ENCODE assay signal across 1 cellular context in the genomic region with DNA sequence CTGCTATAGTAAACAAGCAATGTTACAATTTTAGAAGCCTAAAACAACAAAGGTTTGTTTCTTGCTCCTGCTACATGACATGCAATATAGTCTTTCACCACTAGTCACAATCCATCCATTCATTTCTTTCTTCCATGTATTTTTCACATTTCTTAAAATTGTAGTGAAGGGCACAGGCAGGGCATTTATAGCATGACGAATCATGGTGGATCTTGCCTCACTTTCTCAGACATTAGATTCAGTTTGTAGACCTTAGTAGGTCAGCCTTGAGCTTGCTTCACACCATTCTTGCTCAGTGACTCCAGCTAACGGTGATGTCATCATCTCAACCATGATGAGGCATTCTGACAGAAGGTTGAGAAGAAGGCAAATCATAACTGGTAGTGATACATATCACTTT.
TF ChIP-seq lines count a peak whose summit lies in the region.

No MANE protein-coding gene starts in this region.

TF ChIP-seq in K562, 482 proteins besides CTCF, POLR2A, EP300 and RAD21 (continued from another document and continues in another):
- no peak for TF ChIP-seq KDM4B (IDR thresholded peaks at IDR 0.05; ENCODE audit: borderline replicate concordance in 2 of 2, low read depth in 1 of 2)
- TF ChIP-seq ETS2 (tag; IDR thresholded peaks at IDR 0.05; ENCODE audit: borderline replicate concordance, poor library complexity, severe bottlenecking) = no peak
- TF ChIP-seq, protein P1, sequence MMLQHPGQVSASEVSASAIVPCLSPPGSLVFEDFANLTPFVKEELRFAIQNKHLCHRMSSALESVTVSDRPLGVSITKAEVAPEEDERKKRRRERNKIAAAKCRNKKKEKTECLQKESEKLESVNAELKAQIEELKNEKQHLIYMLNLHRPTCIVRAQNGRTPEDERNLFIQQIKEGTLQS (IDR thresholded peaks at IDR 0.05) = peak; percentile 98
- TF ChIP-seq, protein P1 (CRISPR knock-in tag; conservative IDR thresholded peaks at IDR 0.05) = 0 out of 2 replicates have a peak, but pooled peaks have one; percentile 46
- TF ChIP-seq ZNF436 (CRISPR knock-in tag; IDR thresholded peaks at IDR 0.05) = no peak
- TF ChIP-seq, protein P2, sequence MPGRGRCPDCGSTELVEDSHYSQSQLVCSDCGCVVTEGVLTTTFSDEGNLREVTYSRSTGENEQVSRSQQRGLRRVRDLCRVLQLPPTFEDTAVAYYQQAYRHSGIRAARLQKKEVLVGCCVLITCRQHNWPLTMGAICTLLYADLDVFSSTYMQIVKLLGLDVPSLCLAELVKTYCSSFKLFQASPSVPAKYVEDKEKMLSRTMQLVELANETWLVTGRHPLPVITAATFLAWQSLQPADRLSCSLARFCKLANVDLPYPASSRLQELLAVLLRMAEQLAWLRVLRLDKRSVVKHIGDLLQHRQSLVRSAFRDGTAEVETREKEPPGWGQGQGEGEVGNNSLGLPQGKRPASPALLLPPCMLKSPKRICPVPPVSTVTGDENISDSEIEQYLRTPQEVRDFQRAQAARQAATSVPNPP (IDR thresholded peaks at IDR 0.05; ENCODE audit: borderline replicate concordance, insufficient read depth, insufficient read length) = no peak
- no peak for TF ChIP-seq ZNF253 (CRISPR knock-in tag; conservative IDR thresholded peaks at IDR 0.05)
- TF ChIP-seq ETV6 (IDR thresholded peaks at IDR 0.05; ENCODE audit: borderline replicate concordance in 1 of 2, low read depth in 2 of 2, low read length in 1 of 2) = no peak
- no peak for TF ChIP-seq ETV6 (CRISPR knock-in tag; IDR thresholded peaks at IDR 0.05; ENCODE audit: borderline replicate concordance)
- TF ChIP-seq, protein P3, sequence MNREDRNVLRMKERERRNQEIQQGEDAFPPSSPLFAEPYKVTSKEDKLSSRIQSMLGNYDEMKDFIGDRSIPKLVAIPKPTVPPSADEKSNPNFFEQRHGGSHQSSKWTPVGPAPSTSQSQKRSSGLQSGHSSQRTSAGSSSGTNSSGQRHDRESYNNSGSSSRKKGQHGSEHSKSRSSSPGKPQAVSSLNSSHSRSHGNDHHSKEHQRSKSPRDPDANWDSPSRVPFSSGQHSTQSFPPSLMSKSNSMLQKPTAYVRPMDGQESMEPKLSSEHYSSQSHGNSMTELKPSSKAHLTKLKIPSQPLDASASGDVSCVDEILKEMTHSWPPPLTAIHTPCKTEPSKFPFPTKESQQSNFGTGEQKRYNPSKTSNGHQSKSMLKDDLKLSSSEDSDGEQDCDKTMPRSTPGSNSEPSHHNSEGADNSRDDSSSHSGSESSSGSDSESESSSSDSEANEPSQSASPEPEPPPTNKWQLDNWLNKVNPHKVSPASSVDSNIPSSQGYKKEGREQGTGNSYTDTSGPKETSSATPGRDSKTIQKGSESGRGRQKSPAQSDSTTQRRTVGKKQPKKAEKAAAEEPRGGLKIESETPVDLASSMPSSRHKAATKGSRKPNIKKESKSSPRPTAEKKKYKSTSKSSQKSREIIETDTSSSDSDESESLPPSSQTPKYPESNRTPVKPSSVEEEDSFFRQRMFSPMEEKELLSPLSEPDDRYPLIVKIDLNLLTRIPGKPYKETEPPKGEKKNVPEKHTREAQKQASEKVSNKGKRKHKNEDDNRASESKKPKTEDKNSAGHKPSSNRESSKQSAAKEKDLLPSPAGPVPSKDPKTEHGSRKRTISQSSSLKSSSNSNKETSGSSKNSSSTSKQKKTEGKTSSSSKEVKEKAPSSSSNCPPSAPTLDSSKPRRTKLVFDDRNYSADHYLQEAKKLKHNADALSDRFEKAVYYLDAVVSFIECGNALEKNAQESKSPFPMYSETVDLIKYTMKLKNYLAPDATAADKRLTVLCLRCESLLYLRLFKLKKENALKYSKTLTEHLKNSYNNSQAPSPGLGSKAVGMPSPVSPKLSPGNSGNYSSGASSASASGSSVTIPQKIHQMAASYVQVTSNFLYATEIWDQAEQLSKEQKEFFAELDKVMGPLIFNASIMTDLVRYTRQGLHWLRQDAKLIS (CRISPR knock-in tag; IDR thresholded peaks at IDR 0.05) = no peak
- 0 out of 2 replicates have a peak, but pooled peaks have one; percentile 14 for TF ChIP-seq CREM (IDR thresholded peaks at IDR 0.05; ENCODE audit: low read depth)
- no peak for TF ChIP-seq SRSF1 (IDR thresholded peaks at IDR 0.05; ENCODE audit: low read depth, low read length)
- no peak for TF ChIP-seq TAF15 (IDR thresholded peaks at IDR 0.05; ENCODE audit: low read depth, low read length)
- no peak for TF ChIP-seq HCFC1 (IDR thresholded peaks at IDR 0.05; ENCODE audit: low read depth, low read length)
- TF ChIP-seq, protein P4, sequence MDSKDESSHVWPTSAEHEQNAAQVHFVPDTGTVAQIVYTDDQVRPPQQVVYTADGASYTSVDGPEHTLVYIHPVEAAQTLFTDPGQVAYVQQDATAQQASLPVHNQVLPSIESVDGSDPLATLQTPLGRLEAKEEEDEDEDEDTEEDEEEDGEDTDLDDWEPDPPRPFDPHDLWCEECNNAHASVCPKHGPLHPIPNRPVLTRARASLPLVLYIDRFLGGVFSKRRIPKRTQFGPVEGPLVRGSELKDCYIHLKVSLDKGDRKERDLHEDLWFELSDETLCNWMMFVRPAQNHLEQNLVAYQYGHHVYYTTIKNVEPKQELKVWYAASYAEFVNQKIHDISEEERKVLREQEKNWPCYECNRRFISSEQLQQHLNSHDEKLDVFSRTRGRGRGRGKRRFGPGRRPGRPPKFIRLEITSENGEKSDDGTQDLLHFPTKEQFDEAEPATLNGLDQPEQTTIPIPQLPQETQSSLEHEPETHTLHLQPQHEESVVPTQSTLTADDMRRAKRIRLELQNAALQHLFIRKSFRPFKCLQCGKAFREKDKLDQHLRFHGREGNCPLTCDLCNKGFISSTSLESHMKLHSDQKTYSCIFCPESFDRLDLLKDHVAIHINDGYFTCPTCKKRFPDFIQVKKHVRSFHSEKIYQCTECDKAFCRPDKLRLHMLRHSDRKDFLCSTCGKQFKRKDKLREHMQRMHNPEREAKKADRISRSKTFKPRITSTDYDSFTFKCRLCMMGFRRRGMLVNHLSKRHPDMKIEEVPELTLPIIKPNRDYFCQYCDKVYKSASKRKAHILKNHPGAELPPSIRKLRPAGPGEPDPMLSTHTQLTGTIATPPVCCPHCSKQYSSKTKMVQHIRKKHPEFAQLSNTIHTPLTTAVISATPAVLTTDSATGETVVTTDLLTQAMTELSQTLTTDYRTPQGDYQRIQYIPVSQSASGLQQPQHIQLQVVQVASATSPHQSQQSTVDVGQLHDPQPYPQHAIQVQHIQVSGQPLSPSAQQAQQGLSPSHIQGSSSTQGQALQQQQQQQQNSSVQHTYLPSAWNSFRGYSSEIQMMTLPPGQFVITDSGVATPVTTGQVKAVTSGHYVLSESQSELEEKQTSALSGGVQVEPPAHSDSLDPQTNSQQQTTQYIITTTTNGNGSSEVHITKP (IDR thresholded peaks at IDR 0.05; ENCODE audit: partially characterized antibody) = no peak
- no peak for TF ChIP-seq ZNF224 (CRISPR knock-in tag; IDR thresholded peaks at IDR 0.05)
- TF ChIP-seq TAF1 (IDR thresholded peaks at IDR 0.05; ENCODE audit: control insufficient read depth, extremely low read depth, insufficient read depth, low read length, severe bottlenecking) = no peak
- TF ChIP-seq ZNF707 (CRISPR knock-in tag; conservative IDR thresholded peaks at IDR 0.05) = no peak
- TF ChIP-seq, protein P5, sequence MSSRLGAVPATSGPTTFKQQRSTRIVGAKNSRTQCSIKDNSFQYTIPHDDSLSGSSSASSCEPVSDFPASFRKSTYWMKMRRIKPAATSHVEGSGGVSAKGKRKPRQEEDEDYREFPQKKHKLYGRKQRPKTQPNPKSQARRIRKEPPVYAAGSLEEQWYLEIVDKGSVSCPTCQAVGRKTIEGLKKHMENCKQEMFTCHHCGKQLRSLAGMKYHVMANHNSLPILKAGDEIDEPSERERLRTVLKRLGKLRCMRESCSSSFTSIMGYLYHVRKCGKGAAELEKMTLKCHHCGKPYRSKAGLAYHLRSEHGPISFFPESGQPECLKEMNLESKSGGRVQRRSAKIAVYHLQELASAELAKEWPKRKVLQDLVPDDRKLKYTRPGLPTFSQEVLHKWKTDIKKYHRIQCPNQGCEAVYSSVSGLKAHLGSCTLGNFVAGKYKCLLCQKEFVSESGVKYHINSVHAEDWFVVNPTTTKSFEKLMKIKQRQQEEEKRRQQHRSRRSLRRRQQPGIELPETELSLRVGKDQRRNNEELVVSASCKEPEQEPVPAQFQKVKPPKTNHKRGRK (tag; IDR thresholded peaks at IDR 0.05) = no peak
- no peak for TF ChIP-seq ZNF778 (CRISPR knock-in tag; IDR thresholded peaks at IDR 0.05)
- TF ChIP-seq ZNF282 (CRISPR knock-in tag; IDR thresholded peaks at IDR 0.05) = no peak
- TF ChIP-seq FOXJ2 (tag; IDR thresholded peaks at IDR 0.05) = no peak
- TF ChIP-seq, protein P6, sequence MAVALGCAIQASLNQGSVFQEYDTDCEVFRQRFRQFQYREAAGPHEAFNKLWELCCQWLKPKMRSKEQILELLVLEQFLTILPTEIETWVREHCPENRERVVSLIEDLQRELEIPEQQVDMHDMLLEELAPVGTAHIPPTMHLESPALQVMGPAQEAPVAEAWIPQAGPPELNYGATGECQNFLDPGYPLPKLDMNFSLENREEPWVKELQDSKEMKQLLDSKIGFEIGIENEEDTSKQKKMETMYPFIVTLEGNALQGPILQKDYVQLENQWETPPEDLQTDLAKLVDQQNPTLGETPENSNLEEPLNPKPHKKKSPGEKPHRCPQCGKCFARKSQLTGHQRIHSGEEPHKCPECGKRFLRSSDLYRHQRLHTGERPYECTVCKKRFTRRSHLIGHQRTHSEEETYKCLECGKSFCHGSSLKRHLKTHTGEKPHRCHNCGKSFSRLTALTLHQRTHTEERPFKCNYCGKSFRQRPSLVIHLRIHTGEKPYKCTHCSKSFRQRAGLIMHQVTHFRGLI (CRISPR knock-in tag; IDR thresholded peaks at IDR 0.05) = no peak
- no peak for TF ChIP-seq ZNF584 (CRISPR knock-in tag; IDR thresholded peaks at IDR 0.05; ENCODE audit: low read depth)
- no peak for TF ChIP-seq SMARCB1 (IDR thresholded peaks at IDR 0.05; ENCODE audit: insufficient read length, low read depth)
- TF ChIP-seq CREB1 (IDR thresholded peaks at IDR 0.05) = no peak
- TF ChIP-seq CREB1 (CRISPR knock-in tag; IDR thresholded peaks at IDR 0.05) = no peak
- TF ChIP-seq RNF2 (IDR thresholded peaks at IDR 0.05) = no peak
- TF ChIP-seq HDGF (IDR thresholded peaks at IDR 0.05) = no peak
- no peak for TF ChIP-seq BCOR (IDR thresholded peaks at IDR 0.05)
- TF ChIP-seq ZNF347 (CRISPR knock-in tag; IDR thresholded peaks at IDR 0.05; ENCODE audit: low read depth) = no peak
- no peak for TF ChIP-seq TCF7 (IDR thresholded peaks at IDR 0.05; ENCODE audit: borderline replicate concordance)
- no peak for TF ChIP-seq HLTF (IDR thresholded peaks at IDR 0.05)
- TF ChIP-seq FOS (IDR thresholded peaks at IDR 0.05; ENCODE audit: extremely low read depth, insufficient read length) = no peak
- no peak for TF ChIP-seq SMAD2 (IDR thresholded peaks at IDR 0.05; ENCODE audit: low read depth, low read length)
- no peak for TF ChIP-seq MCM5 (IDR thresholded peaks at IDR 0.05; ENCODE audit: low read depth)
- TF ChIP-seq, protein P7, sequence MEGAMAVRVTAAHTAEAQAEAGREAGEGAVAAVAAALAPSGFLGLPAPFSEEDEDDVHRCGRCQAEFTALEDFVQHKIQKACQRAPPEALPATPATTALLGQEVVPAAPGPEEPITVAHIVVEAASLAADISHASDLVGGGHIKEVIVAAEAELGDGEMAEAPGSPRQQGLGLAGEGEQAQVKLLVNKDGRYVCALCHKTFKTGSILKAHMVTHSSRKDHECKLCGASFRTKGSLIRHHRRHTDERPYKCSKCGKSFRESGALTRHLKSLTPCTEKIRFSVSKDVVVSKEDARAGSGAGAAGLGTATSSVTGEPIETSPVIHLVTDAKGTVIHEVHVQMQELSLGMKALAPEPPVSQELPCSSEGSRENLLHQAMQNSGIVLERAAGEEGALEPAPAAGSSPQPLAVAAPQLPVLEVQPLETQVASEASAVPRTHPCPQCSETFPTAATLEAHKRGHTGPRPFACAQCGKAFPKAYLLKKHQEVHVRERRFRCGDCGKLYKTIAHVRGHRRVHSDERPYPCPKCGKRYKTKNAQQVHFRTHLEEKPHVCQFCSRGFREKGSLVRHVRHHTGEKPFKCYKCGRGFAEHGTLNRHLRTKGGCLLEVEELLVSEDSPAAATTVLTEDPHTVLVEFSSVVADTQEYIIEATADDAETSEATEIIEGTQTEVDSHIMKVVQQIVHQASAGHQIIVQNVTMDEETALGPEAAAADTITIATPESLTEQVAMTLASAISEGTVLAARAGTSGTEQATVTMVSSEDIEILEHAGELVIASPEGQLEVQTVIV (CRISPR knock-in tag; IDR thresholded peaks at IDR 0.05; ENCODE audit: borderline replicate concordance) = no peak
- no peak for TF ChIP-seq ZNF165 (CRISPR knock-in tag; IDR thresholded peaks at IDR 0.05; ENCODE audit: borderline replicate concordance)
- no peak for TF ChIP-seq EWSR1 (IDR thresholded peaks at IDR 0.05; ENCODE audit: borderline replicate concordance, low read depth, partially characterized antibody)
- no peak for TF ChIP-seq TGIF2 (CRISPR knock-in tag; IDR thresholded peaks at IDR 0.05)
- no peak for TF ChIP-seq TOE1 (IDR thresholded peaks at IDR 0.05; ENCODE audit: borderline replicate concordance)
- TF ChIP-seq TOE1 (CRISPR knock-in tag; IDR thresholded peaks at IDR 0.05; ENCODE audit: borderline replicate concordance, low read depth) = no peak
- TF ChIP-seq HNRNPL (IDR thresholded peaks at IDR 0.05; ENCODE audit: low read depth, low read length) = no peak
- TF ChIP-seq MTF1 (CRISPR knock-in tag; IDR thresholded peaks at IDR 0.05; ENCODE audit: borderline replicate concordance) = no peak
- no peak for TF ChIP-seq FOXJ3 (CRISPR knock-in tag; IDR thresholded peaks at IDR 0.05)
- TF ChIP-seq, protein P8, sequence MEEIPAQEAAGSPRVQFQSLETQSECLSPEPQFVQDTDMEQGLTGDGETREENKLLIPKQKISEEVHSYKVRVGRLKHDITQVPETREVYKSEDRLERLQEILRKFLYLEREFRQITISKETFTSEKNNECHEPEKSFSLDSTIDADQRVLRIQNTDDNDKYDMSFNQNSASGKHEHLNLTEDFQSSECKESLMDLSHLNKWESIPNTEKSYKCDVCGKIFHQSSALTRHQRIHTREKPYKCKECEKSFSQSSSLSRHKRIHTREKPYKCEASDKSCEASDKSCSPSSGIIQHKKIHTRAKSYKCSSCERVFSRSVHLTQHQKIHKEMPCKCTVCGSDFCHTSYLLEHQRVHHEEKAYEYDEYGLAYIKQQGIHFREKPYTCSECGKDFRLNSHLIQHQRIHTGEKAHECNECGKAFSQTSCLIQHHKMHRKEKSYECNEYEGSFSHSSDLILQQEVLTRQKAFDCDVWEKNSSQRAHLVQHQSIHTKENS (CRISPR knock-in tag; IDR thresholded peaks at IDR 0.05) = no peak
- no peak for TF ChIP-seq SP1 (CRISPR knock-in tag; IDR thresholded peaks at IDR 0.05)
- no peak for TF ChIP-seq DNMT1 (IDR thresholded peaks at IDR 0.05)
- no peak for TF ChIP-seq PRPF4 (IDR thresholded peaks at IDR 0.05; ENCODE audit: insufficient read depth, low read depth, low read length, poor library complexity, severe bottlenecking)
- no peak for TF ChIP-seq ZNF274 (IDR thresholded peaks at IDR 0.05; ENCODE audit: borderline replicate concordance, low read depth, low read length)
- TF ChIP-seq ZNF766 (CRISPR knock-in tag; conservative IDR thresholded peaks at IDR 0.05) = no peak
- TF ChIP-seq ZNF217 (CRISPR knock-in tag; IDR thresholded peaks at IDR 0.05) = no peak
- TF ChIP-seq FOXA3 (CRISPR knock-in tag; conservative IDR thresholded peaks at IDR 0.05 in 1 of 2, IDR thresholded peaks at IDR 0.05 in 1 of 2) = no peak
- TF ChIP-seq JUNB (CRISPR knock-in tag; conservative IDR thresholded peaks at IDR 0.05) = no peak
